Comparison of ENCODE assay signal across 22 cellular contexts in genomic region chr20:61939691-61940360, GRCh38.
"Had no signal": no experiment of that assay in that cellular context is flagged by ENCODE, and none has a peak within 500 bp of the region (broad histone marks: within the 10 kb centered on the region; RNA-seq: fewer than 3 reads in every experiment).

No MANE protein-coding gene starts in this region.

- H3K4me2 ChIP-seq: SK-N-SH had no signal

- FAIRE-seq: astrocyte, small intestine had no signal

- H3K27ac Mint-ChIP-seq: activated naive CD8-positive, alpha-beta T cell; endodermal cell; nephron progenitor cell; stimulated activated memory B cell treated with anti-CD40 and anti-IgM and Interleukin-4, amounts not matched to agents 10 μg/mL and 1 μg/mL and 100 μg/mL, for 72 hours had no signal

- H3K27me3 ChIP-seq: breast epithelium had no signal

- H3K4me3 ChIP-seq: breast epithelium, coronary artery, esophagus squamous epithelium, left lung, mucosa of descending colon, stomach had no signal

- H3K27me3 Mint-ChIP-seq: activated naive CD8-positive, alpha-beta T cell had no signal

- H3K9me3 Mint-ChIP-seq: endodermal cell; nephron progenitor cell; stimulated activated memory B cell treated with anti-CD40 and anti-IgM and Interleukin-4, amounts not matched to agents 10 μg/mL and 1 μg/mL and 100 μg/mL, for 72 hours had no signal

- H3K36me3 ChIP-seq: breast epithelium, esophagus squamous epithelium, left lung, stomach had no signal

- H3K4me1 Mint-ChIP-seq: stimulated activated memory B cell treated with anti-CD40 and anti-IgM and Interleukin-4, amounts not matched to agents 10 μg/mL and 1 μg/mL and 100 μg/mL, for 72 hours had no signal

- H3K79me2 ChIP-seq: parathyroid adenoma had no signal

- H3K4me1 ChIP-seq: breast epithelium, esophagus squamous epithelium, left lung, parathyroid adenoma, stomach had no signal

- H3K4me3 Mint-ChIP-seq: activated naive CD8-positive, alpha-beta T cell; endodermal cell; nephron progenitor cell; stimulated activated memory B cell treated with anti-CD40 and anti-IgM and Interleukin-4, amounts not matched to agents 10 μg/mL and 1 μg/mL and 100 μg/mL, for 72 hours had no signal

- H3K27ac ChIP-seq: breast epithelium, coronary artery, esophagus squamous epithelium, left lung, parathyroid adenoma, stomach, VCaP had no signal

- H3K9me3 ChIP-seq: breast epithelium, esophagus squamous epithelium, left lung, mucosa of descending colon, SK-N-SH, stomach had no signal

- DNase-seq: activated CD4-positive, alpha-beta T cell treated with anti-CD3 and anti-CD28 coated beads for 1 hour; activated CD4-positive, alpha-beta T cell treated with anti-CD3 and anti-CD28 coated beads, Interleukin-2, amount 50 U/mL, for 1 hour; activated naive CD4-positive, alpha-beta T cell; activated T-cell treated with anti-CD3 and anti-CD28 coated beads, Interleukin-2, amount 50 U/mL, for 1 hour; endodermal cell; esophagus squamous epithelium; mesenchymal stem cell; nephron progenitor cell; SK-N-SH; small intestine; stimulated activated CD4-positive, alpha-beta T cell treated with anti-CD3 and anti-CD28 coated beads, Interleukin-15, amount 100 ng/mL, for 24 hours; stomach had no signal

- ATAC-seq: left lung; mucosa of descending colon; sciatic nerve; stimulated activated memory B cell treated with anti-CD40 and anti-IgM and Interleukin-4, amounts not matched to agents 10 μg/mL and 1 μg/mL and 100 μg/mL, for 72 hours had no signal

- H3K36me3 Mint-ChIP-seq: activated naive CD8-positive, alpha-beta T cell; stimulated activated memory B cell treated with anti-CD40 and anti-IgM and Interleukin-4, amounts not matched to agents 10 μg/mL and 1 μg/mL and 100 μg/mL, for 72 hours had no signal

- H2AFZ ChIP-seq: parathyroid adenoma had no signal
